In the genomic region with DNA sequence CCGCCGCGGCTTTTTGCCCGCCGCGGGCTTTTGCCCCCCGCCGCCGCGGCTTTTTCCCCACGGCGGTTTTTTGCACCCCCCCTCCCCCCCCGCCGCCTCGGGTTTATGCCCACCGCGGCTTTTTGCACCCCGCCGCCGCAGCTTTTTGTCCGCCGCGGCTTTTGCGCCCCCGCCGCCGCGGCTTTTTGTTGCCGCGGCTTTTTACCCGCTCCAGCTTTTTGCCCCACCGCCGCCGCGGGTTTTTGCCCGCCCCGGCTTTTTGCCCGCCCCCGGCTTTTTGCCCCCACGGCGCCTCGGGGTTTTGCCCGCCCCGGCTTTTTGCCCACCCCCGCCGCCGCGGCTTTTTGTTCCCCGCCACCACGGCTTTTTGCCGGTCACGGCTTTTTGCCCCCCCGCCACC, we compare ENCODE assay signal across 7 cellular contexts.
DNase-seq lines count a peak whose midpoint lies in the region; ATAC-seq and TF ChIP-seq lines count a peak whose summit lies in the region.
"Not testable (repeated sequence)": the region's sequence is repeated elsewhere in the genome, so short reads cannot be mapped to it uniquely, and the experiment has no call there.

No MANE protein-coding gene starts in this region.

- intact Hi-C loops in left ventricle myocardium inferior (cut with micrococcal nuclease), result not testable (repeated sequence)

- DNase-seq in CD8-positive, alpha-beta memory T cell, result peak in 3 of 5 donors; percentile 1 to 53 (median 19)
- peak; percentile 1 for DNase-seq in activated CD4-positive, alpha-beta T cell treated with anti-CD3 and anti-CD28 coated beads for 48 hours
- DNase-seq in activated naive CD4-positive, alpha-beta T cell treated with anti-CD3 and anti-CD28 coated beads, Interleukin-2, amount 10 ng/mL, durations not matched to agents 7 days and 5 days, result peak; percentile 19
- peak in 2 of 3 experiments; percentile 1 to 14 for DNase-seq in effector memory CD8-positive, alpha-beta T cell
- DNase-seq in left ventricle myocardium inferior, result not testable (repeated sequence)
- peak; percentile 9 for DNase-seq in nephron progenitor cell
- peak; percentile 22 for DNase-seq in stimulated activated CD8-positive, alpha-beta memory T cell treated with anti-CD3 and anti-CD28 coated beads, Interleukin-4, amount 100 ng/mL, for 48 hours

- not testable (repeated sequence) for H3K4me1 ChIP-seq in CD8-positive, alpha-beta memory T cell (ENCODE audit: insufficient read depth, low read length); left ventricle myocardium inferior

- peak; percentile 39 for ATAC-seq in effector memory CD8-positive, alpha-beta T cell (replicated peaks)

- H3K4me1 Mint-ChIP-seq in CD8-positive, alpha-beta memory T cell; activated naive CD4-positive, alpha-beta T cell treated with anti-CD3 and anti-CD28 coated beads, Interleukin-2, amount 10 ng/mL, durations not matched to agents 7 days and 5 days; effector memory CD8-positive, alpha-beta T cell (ENCODE audit: low read depth in 2 of 2); nephron progenitor cell: not testable (repeated sequence)

- H3K4me3 Mint-ChIP-seq in CD8-positive, alpha-beta memory T cell, result peak overlapping the region in 1 of 7 donors; percentile 54
- not testable (repeated sequence) for H3K4me3 Mint-ChIP-seq in activated naive CD4-positive, alpha-beta T cell treated with anti-CD3 and anti-CD28 coated beads, Interleukin-2, amount 10 ng/mL, durations not matched to agents 7 days and 5 days; effector memory CD8-positive, alpha-beta T cell; nephron progenitor cell

- not testable (repeated sequence) for H3K27ac Mint-ChIP-seq in CD8-positive, alpha-beta memory T cell; activated naive CD4-positive, alpha-beta T cell treated with anti-CD3 and anti-CD28 coated beads, Interleukin-2, amount 10 ng/mL, durations not matched to agents 7 days and 5 days; effector memory CD8-positive, alpha-beta T cell; nephron progenitor cell

- not testable (repeated sequence) for H3K9me3 ChIP-seq in CD8-positive, alpha-beta memory T cell (ENCODE audit: low read length); left ventricle myocardium inferior (replicated peaks)

- H3K27me3 ChIP-seq in CD8-positive, alpha-beta memory T cell (ENCODE audit: insufficient read depth, low read length, poor library complexity, severe bottlenecking); left ventricle myocardium inferior (ENCODE audit: low read depth): not testable (repeated sequence)

- H3K9me3 Mint-ChIP-seq in CD8-positive, alpha-beta memory T cell; activated naive CD4-positive, alpha-beta T cell treated with anti-CD3 and anti-CD28 coated beads, Interleukin-2, amount 10 ng/mL, durations not matched to agents 7 days and 5 days; effector memory CD8-positive, alpha-beta T cell; nephron progenitor cell: not testable (repeated sequence)

- not testable (repeated sequence) for H3K36me3 Mint-ChIP-seq in CD8-positive, alpha-beta memory T cell; activated naive CD4-positive, alpha-beta T cell treated with anti-CD3 and anti-CD28 coated beads, Interleukin-2, amount 10 ng/mL, durations not matched to agents 7 days and 5 days; effector memory CD8-positive, alpha-beta T cell (ENCODE audit: insufficient read depth); nephron progenitor cell (ENCODE audit: low read depth)

- H3K4me3 ChIP-seq in CD8-positive, alpha-beta memory T cell (ENCODE audit: low read length), result not testable (repeated sequence)
- H3K4me3 ChIP-seq in left ventricle myocardium inferior, result peak overlapping the region; percentile 70

- not testable (repeated sequence) for H3K27ac ChIP-seq in CD8-positive, alpha-beta memory T cell (ENCODE audit: low read depth, low read length); left ventricle myocardium inferior (replicated peaks)

- CTCF ChIA-PET in CD8-positive, alpha-beta memory T cell (lab: Charles Lee); activated naive CD4-positive, alpha-beta T cell treated with anti-CD3 and anti-CD28 coated beads, Interleukin-2, amount 10 ng/mL, durations not matched to agents 7 days and 5 days (lab: Charles Lee): not testable (repeated sequence)

- H3K36me3 ChIP-seq in CD8-positive, alpha-beta memory T cell (ENCODE audit: insufficient read depth, low read length); left ventricle myocardium inferior: not testable (repeated sequence)

- POLR2A ChIA-PET in CD8-positive, alpha-beta memory T cell (lab: Charles Lee), result not testable (repeated sequence)

- H3K27me3 Mint-ChIP-seq in CD8-positive, alpha-beta memory T cell; activated naive CD4-positive, alpha-beta T cell treated with anti-CD3 and anti-CD28 coated beads, Interleukin-2, amount 10 ng/mL, durations not matched to agents 7 days and 5 days; effector memory CD8-positive, alpha-beta T cell; nephron progenitor cell (ENCODE audit: low read depth, poor library complexity): not testable (repeated sequence)

- not testable (repeated sequence) for TF ChIP-seq CTCF in left ventricle myocardium inferior (IDR thresholded peaks at IDR 0.05; ENCODE audit: borderline replicate concordance); nephron progenitor cell (IDR thresholded peaks at IDR 0.05)
